In genomic region chr1:19043579-19044443, GRCh38 we compare ENCODE assay signal across 24 cellular contexts.
DNase-seq lines count a peak whose midpoint lies in the region; TF ChIP-seq lines count a peak whose summit lies in the region.
"Had no signal": no experiment of that assay in that cellular context is flagged by ENCODE, and none has a peak within 500 bp of the region (broad histone marks: within the 10 kb centered on the region; RNA-seq: fewer than 3 reads in every experiment).

No MANE protein-coding gene starts in this region.

- H3K4me3 Mint-ChIP-seq in CD14-positive monocyte (no peak overlapping the region), chondrocyte (ENCODE audit: unreplicated experiment) (no peak overlapping the region)
- H3K4me3 Mint-ChIP-seq: activated B cell treated with CpG ODN at 0.5 μM for 24 hours; activated CD8-positive, alpha-beta memory T cell treated with anti-CD3 and anti-CD28 coated beads, Interleukin-2, amount 10 ng/mL, durations not matched to agents 7 days and 5 days; activated naive CD8-positive, alpha-beta T cell treated with anti-CD3 and anti-CD28 coated beads for 36 hours; neural progenitor cell; T-cell; type B pancreatic cell had no signal

- H3K4me1 Mint-ChIP-seq in CD14-positive monocyte (peaks cover 2% of the 10 kb centered on the region), chondrocyte (ENCODE audit: low read depth) (peaks cover 17% of the 10 kb centered on the region)
- H3K4me1 Mint-ChIP-seq: activated B cell treated with CpG ODN at 0.5 μM for 24 hours had no signal

- intact Hi-C loops in CD14-positive monocyte (cut with micrococcal nuclease), result no loop called here

- no peak overlapping the region for H3K27ac ChIP-seq in osteoblast (ENCODE audit: low read depth, low read length)
- H3K27ac ChIP-seq: ascending aorta, BLaER1, left lung, neural progenitor cell, prostate gland, SJSA1 had no signal

- no peaks in the 10 kb centered on the region for H4K20me1 ChIP-seq in osteoblast (ENCODE audit: insufficient read depth, low read length)
- H4K20me1 ChIP-seq: BLaER1 had no signal

- H2AFZ ChIP-seq in osteoblast (ENCODE audit: low read length), result no peak overlapping the region
- H2AFZ ChIP-seq: neural progenitor cell had no signal

- H3K9me3 ChIP-seq in osteoblast (ENCODE audit: low read depth, low read length), result no peaks in the 10 kb centered on the region
- H3K9me3 ChIP-seq: ascending aorta, BLaER1, left lung, prostate gland, SJSA1 had no signal

- H3K79me2 ChIP-seq in osteoblast (ENCODE audit: insufficient read depth, low read length), result no peaks in the 10 kb centered on the region

- H3K27me3 Mint-ChIP-seq in CD14-positive monocyte (ENCODE audit: low read depth in 3 of 3) (peaks cover 12 to 43% (median 16%) of the 10 kb centered on the region in 3 donors), chondrocyte (ENCODE audit: low read depth) (peaks cover 7% of the 10 kb centered on the region)

- H3K27me3 ChIP-seq in osteoblast (ENCODE audit: insufficient read depth, low read length), result peaks cover 17% of the 10 kb centered on the region
- H3K27me3 ChIP-seq: BLaER1, neural progenitor cell, SJSA1 had no signal

- no peak overlapping the region for H3K4me2 ChIP-seq in osteoblast (ENCODE audit: insufficient read depth, low read length)
- H3K4me2 ChIP-seq: BLaER1, neural progenitor cell had no signal

- H3K9me3 Mint-ChIP-seq in CD14-positive monocyte (peaks cover 0 to 3% (median 0%) of the 10 kb centered on the region in 7 donors), chondrocyte (ENCODE audit: low read depth) (no peaks in the 10 kb centered on the region)
- H3K9me3 Mint-ChIP-seq: activated B cell treated with CpG ODN at 0.5 μM for 24 hours; activated naive CD8-positive, alpha-beta T cell treated with anti-CD3 and anti-CD28 coated beads for 36 hours; neural progenitor cell; T-cell; type B pancreatic cell had no signal

- in situ Hi-C loops in GM13976 (cut with MboI; ENCODE audit: low sequenced_read_pairs, unreplicated experiment), result no loop called here

- H3K4me3 ChIP-seq in osteoblast (ENCODE audit: insufficient read depth, low read length), result no peak overlapping the region
- H3K4me3 ChIP-seq: ascending aorta, BLaER1, left lung, neural progenitor cell, prostate gland, SJSA1 had no signal

- DNase-seq in CD14-positive monocyte (ENCODE audit: low spot score) (peak; percentile 34), GM13976 (ENCODE audit: low spot score) (peak; percentile 27), chondrocyte (ENCODE audit: low spot score) (peak; percentile 74), osteoblast (ENCODE audit: insufficient read length, low spot score, missing footprints) (peak; percentile 71), hypothalamus (lab: John Stamatoyannopoulos, UW) (no peak), AG08396 (ENCODE audit: low spot score) (no peak), NCI-H2227 treated with DMSO at 0.1 percent for 48 hours (lab: John Stamatoyannopoulos, UW) (no peak)
- DNase-seq: activated B cell treated with CpG ODN at 0.5 μM for 24 hours; activated CD4-positive, alpha-beta T cell treated with anti-CD3 and anti-CD28 coated beads, Interleukin-2, amount 50 U/mL, for 1 hour; activated CD8-positive, alpha-beta memory T cell treated with anti-CD3 and anti-CD28 coated beads, Interleukin-2, amount 10 ng/mL, durations not matched to agents 7 days and 5 days; activated naive CD8-positive, alpha-beta T cell treated with anti-CD3 and anti-CD28 coated beads for 36 hours; caudate nucleus; NCI-H1092; NCI-H1694 treated with DMSO at 0.1 percent for 48 hours; NCI-H446 treated with DMSO at 0.1 percent for 48 hours; NCI-H82 had no signal

- H3K36me3 ChIP-seq in osteoblast (ENCODE audit: insufficient read depth, low read length), result no peaks in the 10 kb centered on the region
- H3K36me3 ChIP-seq: ascending aorta, BLaER1, left lung, neural progenitor cell, prostate gland, SJSA1 had no signal

- H3K27ac Mint-ChIP-seq in CD14-positive monocyte (no peak overlapping the region), chondrocyte (ENCODE audit: unreplicated experiment) (no peak overlapping the region)
- H3K27ac Mint-ChIP-seq: activated B cell treated with CpG ODN at 0.5 μM for 24 hours; activated CD8-positive, alpha-beta memory T cell treated with anti-CD3 and anti-CD28 coated beads, Interleukin-2, amount 10 ng/mL, durations not matched to agents 7 days and 5 days; activated naive CD8-positive, alpha-beta T cell treated with anti-CD3 and anti-CD28 coated beads for 36 hours; neural progenitor cell; T-cell; type B pancreatic cell had no signal

- no peaks in the 10 kb centered on the region for H3K36me3 Mint-ChIP-seq in CD14-positive monocyte
- no peaks in the 10 kb centered on the region for H3K36me3 Mint-ChIP-seq in chondrocyte (ENCODE audit: low read depth)
- H3K36me3 Mint-ChIP-seq: activated CD8-positive, alpha-beta memory T cell treated with anti-CD3 and anti-CD28 coated beads, Interleukin-2, amount 10 ng/mL, durations not matched to agents 7 days and 5 days; activated naive CD8-positive, alpha-beta T cell treated with anti-CD3 and anti-CD28 coated beads for 36 hours; neural progenitor cell; T-cell; type B pancreatic cell had no signal

- peaks cover 16% of the 10 kb centered on the region for H3K4me1 ChIP-seq in osteoblast (ENCODE audit: insufficient read depth, low read length)
- H3K4me1 ChIP-seq: ascending aorta, left lung, prostate gland had no signal

- no peak for TF ChIP-seq CTCF in CD14-positive monocyte (IDR thresholded peaks at IDR 0.05)
- no peak for TF ChIP-seq CTCF in GM13976 (IDR thresholded peaks at IDR 0.05; ENCODE audit: borderline replicate concordance, control extremely low read depth, extremely low read depth, insufficient read depth, missing control alignments)
- TF ChIP-seq CTCF in chondrocyte (IDR thresholded peaks at IDR 0.05), result no peak
- TF ChIP-seq CTCF in osteoblast (IDR thresholded peaks at IDR 0.05; ENCODE audit: extremely low read depth, low read depth, low read length), result no peak

Comparison
In these comparisons a context has a peak if more than half of its experiments do, and no peak if none do; other contexts are left out.
1. DNase-seq: peak in CD14-positive monocyte (single experiment), GM13976 (single experiment), chondrocyte (single experiment) and osteoblast (single experiment); none in hypothalamus (0 of 51), AG08396 (single experiment) and NCI-H2227 treated with DMSO at 0.1 percent for 48 hours (single experiment).